In genomic region chr1:198678301-198678836, GRCh38 we compare ENCODE assay signal across 12 cellular contexts. TPM values are rescaled to one million over a fixed set of nuclear protein-coding genes. Genes with fewer than 3 reads are reported as not detected.
DNase-seq lines count a peak whose midpoint lies in the region; ATAC-seq and TF ChIP-seq lines count a peak whose summit lies in the region.
"Had no signal": no experiment of that assay in that cellular context is flagged by ENCODE, and none has a peak within 500 bp of the region (broad histone marks: within the 10 kb centered on the region; RNA-seq: fewer than 3 reads in every experiment).

No MANE protein-coding gene starts in this region.

- peaks cover 0 to 3% (median 0%) of the 10 kb centered on the region in 7 donors for H3K9me3 Mint-ChIP-seq in CD14-positive monocyte

- H4K20me1 ChIP-seq in Loucy (ENCODE audit: insufficient read depth, low read length, poor library complexity, severe bottlenecking) = peaks cover 10% of the 10 kb centered on the region

- DNase-seq in CD14-positive monocyte (ENCODE audit: low spot score) (no peak), lower lobe of right lung (no peak), Kasumi-1 (lab: John Stamatoyannopoulos, UW) (no peak), left colon (no peak), breast epithelium (ENCODE audit: low spot score in 2 of 2) (no peak)
- peak; percentile 53 to 57 for DNase-seq in activated T-cell treated with anti-CD3 and anti-CD28 coated beads, Interleukin-2, amount 50 U/mL, for 48 hours
- DNase-seq: adrenal gland, BE2C, NCI-H1092 treated with DMSO at 0.1 percent for 48 hours, sigmoid colon had no signal

- H3K9me3 ChIP-seq in Loucy (ENCODE audit: insufficient read depth, low read depth, low read length) (no peaks in the 10 kb centered on the region), lower lobe of right lung (no peaks in the 10 kb centered on the region), breast epithelium (no peaks in the 10 kb centered on the region)
- H3K9me3 ChIP-seq: adrenal gland, BE2C, sigmoid colon had no signal

- no peaks in the 10 kb centered on the region for H3K27me3 ChIP-seq in Loucy (ENCODE audit: insufficient read depth, low read length, poor library complexity, severe bottlenecking)
- no peaks in the 10 kb centered on the region for H3K27me3 ChIP-seq in lower lobe of right lung (ENCODE audit: low read depth)
- no peaks in the 10 kb centered on the region for H3K27me3 ChIP-seq in breast epithelium
- H3K27me3 ChIP-seq: adrenal gland, BE2C, sigmoid colon had no signal

- peaks cover 84% of the 10 kb centered on the region for H3K4me1 Mint-ChIP-seq in CD14-positive monocyte

- peak overlapping the region; percentile 42 for H3K27ac ChIP-seq in lower lobe of right lung
- no peak overlapping the region for H3K27ac ChIP-seq in breast epithelium
- H3K27ac ChIP-seq: adrenal gland, sigmoid colon had no signal

- peak overlapping the region; percentile 91 to 99 (median 95) for H3K27ac Mint-ChIP-seq in CD14-positive monocyte

- H3K36me3 ChIP-seq in Loucy (ENCODE audit: insufficient read depth, low read length) (peaks cover 36% of the 10 kb centered on the region; the same call in 1 of the 2 replicates), lower lobe of right lung (no peaks in the 10 kb centered on the region), breast epithelium (no peaks in the 10 kb centered on the region)
- H3K36me3 ChIP-seq: adrenal gland, BE2C, sigmoid colon had no signal

- H3K4me3 ChIP-seq in Loucy (ENCODE audit: low read length, poor library complexity, severe bottlenecking) (no peak overlapping the region), lower lobe of right lung (no peak overlapping the region), breast epithelium (no peak overlapping the region)
- H3K4me3 ChIP-seq: adrenal gland, sigmoid colon had no signal

- no peak for TF ChIP-seq POLR2A in breast epithelium (IDR thresholded peaks at IDR 0.05)

- peak overlapping the region; percentile 37 for H3K9ac ChIP-seq in Loucy (ENCODE audit: low read depth, low read length, poor library complexity, severe bottlenecking)

- H3K9me2 ChIP-seq in Loucy (replicated peaks; ENCODE audit: low read depth, low read length) = no peaks in the 10 kb centered on the region

- H3K4me3 Mint-ChIP-seq in CD14-positive monocyte = no peak overlapping the region

- H3F3A ChIP-seq in Loucy (ENCODE audit: low read depth) = peaks cover 41% of the 10 kb centered on the region

- ATAC-seq in lower lobe of right lung (no peak), left colon (no peak), GM21786 (IDR thresholded peaks at IDR 0.05; ENCODE audit: unreplicated experiment) (no peak)

- H3K4me1 ChIP-seq in Loucy (ENCODE audit: insufficient read depth, low read length, poor library complexity, severe bottlenecking) (peaks cover 93% of the 10 kb centered on the region), lower lobe of right lung (no peaks in the 10 kb centered on the region), breast epithelium (no peaks in the 10 kb centered on the region)
- H3K4me1 ChIP-seq: adrenal gland, sigmoid colon had no signal

- intact Hi-C loops in CD14-positive monocyte (cut with micrococcal nuclease) = no loop called here
- intact Hi-C loops in lower lobe of right lung (cut with DNase I) = no loop called here
- intact Hi-C loops in left colon (cut with DNase I, micrococcal nuclease) = no loop called here
- intact Hi-C loops in breast epithelium (cut with DNase I; ENCODE audit: low total_unique reads) = no loop called here

- peaks cover 89% of the 10 kb centered on the region for H3K79me2 ChIP-seq in Loucy (ENCODE audit: insufficient read depth, low read length)

- H3K36me3 Mint-ChIP-seq in CD14-positive monocyte = peaks cover 42 to 61% of the 10 kb centered on the region in 2 donors

- TF ChIP-seq CTCF in CD14-positive monocyte (IDR thresholded peaks at IDR 0.05) (no peak), Loucy (conservative IDR thresholded peaks at IDR 0.05; ENCODE audit: low read length) (no peak), lower lobe of right lung (IDR thresholded peaks at IDR 0.05) (no peak), breast epithelium (IDR thresholded peaks at IDR 0.05) (no peak)

- H3K27me3 Mint-ChIP-seq in CD14-positive monocyte (ENCODE audit: low read depth in 3 of 3) = no peaks in the 10 kb centered on the region

- no peak overlapping the region for H2AFZ ChIP-seq in Loucy (ENCODE audit: low read length)

- H3K4me2 ChIP-seq in Loucy (ENCODE audit: low read depth, low read length, poor library complexity, severe bottlenecking) = peak overlapping the region; percentile 65

RNA-seq across cellular contexts. Expression of gene PTPRC, which starts 39.5 kb away (rescaled TPM):
- 100 to 1,000 TPM; 667 to 992 TPM for polyA plus RNA-seq in CD14-positive monocyte
- 214 TPM for total RNA-seq in lower lobe of right lung
- 10 to 100 TPM in 1 of 2 donors, 1 to 10 TPM in 1; 6.3 to 22.4 TPM for total RNA-seq in left colon
- total RNA-seq in breast epithelium = 10 to 100 TPM; 22.0 to 36.0 (median 35.7) TPM

Comparison
In these comparisons a context has a peak if more than half of its experiments do, and no peak if none do; other contexts are left out.
1. DNase-seq: peak in activated T-cell treated with anti-CD3 and anti-CD28 coated beads, Interleukin-2, amount 50 U/mL, for 48 hours (2 of 2); none in CD14-positive monocyte (single experiment), lower lobe of right lung (single experiment), Kasumi-1 (0 of 2), left colon (0 of 2) and breast epithelium (0 of 2).